1 cellular context compared by ENCODE assay signal in genomic region chr14:95394297-95394891, GRCh38.
TF ChIP-seq lines count a peak whose summit lies in the region.

No MANE protein-coding gene starts in this region.

TF ChIP-seq in IMR-90, 13 proteins besides CTCF, POLR2A, EP300 and RAD21:
- TF ChIP-seq MXI1 (IDR thresholded peaks at IDR 0.05; ENCODE audit: borderline replicate concordance, low read depth, low read length) = no peak
- no peak for TF ChIP-seq FOS (IDR thresholded peaks at IDR 0.05; ENCODE audit: low read depth, low read length)
- TF ChIP-seq BHLHE40 (IDR thresholded peaks at IDR 0.05; ENCODE audit: low read depth, low read length) = no peak
- no peak for TF ChIP-seq NFE2L2 (IDR thresholded peaks at IDR 0.05; ENCODE audit: low read depth, low read length)
- no peak for TF ChIP-seq CHD1 (IDR thresholded peaks at IDR 0.05; ENCODE audit: low read depth, low read length)
- TF ChIP-seq USF2 (IDR thresholded peaks at IDR 0.05; ENCODE audit: low read depth, low read length) = no peak
- no peak for TF ChIP-seq CEBPB (IDR thresholded peaks at IDR 0.05; ENCODE audit: low read depth, low read length)
- no peak for TF ChIP-seq MAFK (IDR thresholded peaks at IDR 0.05; ENCODE audit: low read depth, low read length)
- TF ChIP-seq RCOR1 (IDR thresholded peaks at IDR 0.05; ENCODE audit: insufficient replicate concordance, low read length) = no peak
- TF ChIP-seq RFX5 (IDR thresholded peaks at IDR 0.05; ENCODE audit: low read depth, low read length) = no peak
- no peak for TF ChIP-seq SMC3 (IDR thresholded peaks at IDR 0.05; ENCODE audit: low read depth, low read length)
